1 cellular context compared by ENCODE assay signal in the genomic region with DNA sequence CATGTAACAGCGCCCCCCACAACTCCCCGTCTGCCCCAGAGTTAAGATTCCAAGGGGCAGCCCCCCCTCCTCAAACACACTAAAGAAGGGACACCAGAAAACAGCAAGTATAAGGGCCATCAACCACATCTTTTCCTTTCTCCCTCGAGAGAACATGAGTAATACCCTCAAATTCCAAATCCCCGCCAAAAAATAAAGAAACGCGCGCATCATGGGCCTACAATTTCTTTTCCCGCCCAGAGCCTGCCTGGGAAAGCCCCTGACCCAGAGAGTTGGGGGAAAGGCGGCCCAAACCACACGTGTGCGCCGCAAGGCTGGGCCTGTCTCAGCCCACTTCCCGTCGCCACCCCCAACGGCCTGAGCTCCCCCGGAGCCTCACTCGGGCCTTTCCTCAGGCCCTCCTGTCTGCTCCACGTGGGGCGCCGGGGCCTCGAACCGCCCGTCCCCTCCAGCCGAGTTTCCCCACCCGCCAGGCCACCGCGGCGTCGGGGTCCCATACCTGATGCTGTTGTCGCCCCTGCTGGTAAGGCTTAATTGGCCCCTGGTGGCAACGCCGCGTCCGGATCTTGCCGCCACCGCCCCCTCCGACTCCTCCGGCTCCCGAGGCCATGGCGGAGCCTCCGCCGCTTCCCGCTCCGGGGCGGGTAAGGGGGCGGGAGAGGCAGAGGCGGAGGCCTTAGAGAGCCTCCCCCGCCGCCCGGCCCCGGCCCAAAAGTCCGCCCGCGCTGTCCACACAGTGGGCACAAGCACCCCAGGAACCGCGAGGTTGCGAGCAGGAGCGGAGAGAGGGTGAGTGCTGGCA.
A peak's percentile ranks its signal among the peaks of the same experiment; 100 is the strongest.
TF ChIP-seq lines count a peak whose summit lies in the region.

No MANE protein-coding gene starts in this region.

TF ChIP-seq in HepG2, 621 proteins besides CTCF, POLR2A, EP300 and RAD21 (continued from another document and continues in another):
- 0 out of 2 replicates have a peak, but pooled peaks have one; percentile 7 for TF ChIP-seq ARID5B (CRISPR knock-in tag; IDR thresholded peaks at IDR 0.05)
- TF ChIP-seq KLF9 (CRISPR knock-in tag; IDR thresholded peaks at IDR 0.05; ENCODE audit: low read depth) = 0 out of 2 replicates have a peak, but pooled peaks have one; percentile 20
- TF ChIP-seq TEAD2 (CRISPR knock-in tag; IDR thresholded peaks at IDR 0.05) = 0 out of 2 replicates have a peak, but pooled peaks have one; percentile 51
- TF ChIP-seq, protein P1, sequence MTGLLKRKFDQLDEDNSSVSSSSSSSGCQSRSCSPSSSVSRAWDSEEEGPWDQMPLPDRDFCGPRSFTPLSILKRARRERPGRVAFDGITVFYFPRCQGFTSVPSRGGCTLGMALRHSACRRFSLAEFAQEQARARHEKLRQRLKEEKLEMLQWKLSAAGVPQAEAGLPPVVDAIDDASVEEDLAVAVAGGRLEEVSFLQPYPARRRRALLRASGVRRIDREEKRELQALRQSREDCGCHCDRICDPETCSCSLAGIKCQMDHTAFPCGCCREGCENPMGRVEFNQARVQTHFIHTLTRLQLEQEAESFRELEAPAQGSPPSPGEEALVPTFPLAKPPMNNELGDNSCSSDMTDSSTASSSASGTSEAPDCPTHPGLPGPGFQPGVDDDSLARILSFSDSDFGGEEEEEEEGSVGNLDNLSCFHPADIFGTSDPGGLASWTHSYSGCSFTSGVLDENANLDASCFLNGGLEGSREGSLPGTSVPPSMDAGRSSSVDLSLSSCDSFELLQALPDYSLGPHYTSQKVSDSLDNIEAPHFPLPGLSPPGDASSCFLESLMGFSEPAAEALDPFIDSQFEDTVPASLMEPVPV (CRISPR knock-in tag; IDR thresholded peaks at IDR 0.05) = no peak; the same call in 1 of the 2 replicates
- 0 out of 2 replicates have a peak, but pooled peaks have one; percentile 5 for TF ChIP-seq REL (CRISPR knock-in tag; conservative IDR thresholded peaks at IDR 0.05)
- peak; percentile 14; the same call in 1 of the 2 replicates for TF ChIP-seq SAP130 (CRISPR knock-in tag; IDR thresholded peaks at IDR 0.05; ENCODE audit: low read depth)
- TF ChIP-seq ZNF441 (CRISPR knock-in tag; IDR thresholded peaks at IDR 0.05; ENCODE audit: borderline replicate concordance) = no peak
- peak; percentile 77 for TF ChIP-seq YY1 (IDR thresholded peaks at IDR 0.05; ENCODE audit: insufficient read depth, insufficient replicate concordance, low read depth, low read length)
- 0 out of 2 replicates have a peak, but pooled peaks have one; percentile 7 for TF ChIP-seq NFYB (CRISPR knock-in tag; IDR thresholded peaks at IDR 0.05)
- peak; percentile 75 for TF ChIP-seq GZF1 (CRISPR knock-in tag; IDR thresholded peaks at IDR 0.05)
- TF ChIP-seq TFDP1 (CRISPR knock-in tag; IDR thresholded peaks at IDR 0.05; ENCODE audit: borderline replicate concordance) = peak; percentile 77; the same call in 1 of the 2 replicates
- TF ChIP-seq MTA1 (CRISPR knock-in tag; IDR thresholded peaks at IDR 0.05; ENCODE audit: borderline replicate concordance) = 0 out of 2 replicates have a peak, but pooled peaks have one; percentile 31
- no peak; the same call in none of the 2 replicates for TF ChIP-seq ZNF747 (CRISPR knock-in tag; IDR thresholded peaks at IDR 0.05; ENCODE audit: borderline replicate concordance)
- TF ChIP-seq FLYWCH1 (CRISPR knock-in tag; IDR thresholded peaks at IDR 0.05) = peak; percentile 46; the same call in 1 of the 2 replicates
- TF ChIP-seq HOXA7 (CRISPR knock-in tag; IDR thresholded peaks at IDR 0.05) = peak; percentile 74; the same call in 1 of the 2 replicates
- TF ChIP-seq GLI4 (CRISPR knock-in tag; IDR thresholded peaks at IDR 0.05; ENCODE audit: borderline replicate concordance) = 0 out of 2 replicates have a peak, but pooled peaks have one; percentile 6
- TF ChIP-seq ZNF446 (CRISPR knock-in tag; IDR thresholded peaks at IDR 0.05) = peak; percentile 80
- peak; percentile 94 for TF ChIP-seq ZNF563 (CRISPR knock-in tag; IDR thresholded peaks at IDR 0.05)
- TF ChIP-seq DMAP1 (CRISPR knock-in tag; IDR thresholded peaks at IDR 0.05) = peak; percentile 86; the same call in 1 of the 2 replicates
- peak; percentile 3; the same call in 1 of the 2 replicates for TF ChIP-seq ZNF350 (CRISPR knock-in tag; IDR thresholded peaks at IDR 0.05; ENCODE audit: borderline replicate concordance, low read depth)
- peak; percentile 94; the same call in 1 of the 2 replicates for TF ChIP-seq ZNF432 (CRISPR knock-in tag; IDR thresholded peaks at IDR 0.05; ENCODE audit: borderline replicate concordance)
- no peak; the same call in 1 of the 2 replicates for TF ChIP-seq HOXA3 (CRISPR knock-in tag; IDR thresholded peaks at IDR 0.05)
- TF ChIP-seq ZNF564 (CRISPR knock-in tag; IDR thresholded peaks at IDR 0.05) = 0 out of 2 replicates have a peak, but pooled peaks have one; percentile 44
- TF ChIP-seq ZNF383 (CRISPR knock-in tag; IDR thresholded peaks at IDR 0.05; ENCODE audit: borderline replicate concordance) = no peak
- TF ChIP-seq, protein P2, sequence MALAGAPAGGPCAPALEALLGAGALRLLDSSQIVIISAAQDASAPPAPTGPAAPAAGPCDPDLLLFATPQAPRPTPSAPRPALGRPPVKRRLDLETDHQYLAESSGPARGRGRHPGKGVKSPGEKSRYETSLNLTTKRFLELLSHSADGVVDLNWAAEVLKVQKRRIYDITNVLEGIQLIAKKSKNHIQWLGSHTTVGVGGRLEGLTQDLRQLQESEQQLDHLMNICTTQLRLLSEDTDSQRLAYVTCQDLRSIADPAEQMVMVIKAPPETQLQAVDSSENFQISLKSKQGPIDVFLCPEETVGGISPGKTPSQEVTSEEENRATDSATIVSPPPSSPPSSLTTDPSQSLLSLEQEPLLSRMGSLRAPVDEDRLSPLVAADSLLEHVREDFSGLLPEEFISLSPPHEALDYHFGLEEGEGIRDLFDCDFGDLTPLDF (CRISPR knock-in tag; IDR thresholded peaks at IDR 0.05) = peak; percentile 73; the same call in 1 of the 2 replicates
- peak; percentile 51 for TF ChIP-seq ZBTB7B (CRISPR knock-in tag; IDR thresholded peaks at IDR 0.05)
- TF ChIP-seq ZNF660 (CRISPR knock-in tag; IDR thresholded peaks at IDR 0.05; ENCODE audit: borderline replicate concordance, low read depth) = 0 out of 2 replicates have a peak, but pooled peaks have one; percentile 7
- TF ChIP-seq ZFP90 (CRISPR knock-in tag; IDR thresholded peaks at IDR 0.05; ENCODE audit: borderline replicate concordance) = peak; percentile 24; the same call in 1 of the 2 replicates
- peak; percentile 53; the same call in 1 of the 2 replicates for TF ChIP-seq ZKSCAN5 (CRISPR knock-in tag; IDR thresholded peaks at IDR 0.05)
- TF ChIP-seq, protein P3, sequence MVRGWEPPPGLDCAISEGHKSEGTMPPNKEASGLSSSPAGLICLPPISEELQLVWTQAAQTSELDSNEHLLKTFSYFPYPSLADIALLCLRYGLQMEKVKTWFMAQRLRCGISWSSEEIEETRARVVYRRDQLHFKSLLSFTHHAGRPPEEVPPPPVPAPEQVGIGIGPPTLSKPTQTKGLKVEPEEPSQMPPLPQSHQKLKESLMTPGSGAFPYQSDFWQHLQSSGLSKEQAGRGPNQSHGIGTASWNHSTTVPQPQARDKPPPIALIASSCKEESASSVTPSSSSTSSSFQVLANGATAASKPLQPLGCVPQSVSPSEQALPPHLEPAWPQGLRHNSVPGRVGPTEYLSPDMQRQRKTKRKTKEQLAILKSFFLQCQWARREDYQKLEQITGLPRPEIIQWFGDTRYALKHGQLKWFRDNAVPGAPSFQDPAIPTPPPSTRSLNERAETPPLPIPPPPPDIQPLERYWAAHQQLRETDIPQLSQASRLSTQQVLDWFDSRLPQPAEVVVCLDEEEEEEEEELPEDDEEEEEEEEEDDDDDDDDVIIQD (CRISPR knock-in tag; IDR thresholded peaks at IDR 0.05; ENCODE audit: low read depth) = peak; percentile 9; the same call in 1 of the 2 replicates
- TF ChIP-seq IKZF1 (IDR thresholded peaks at IDR 0.05) = no peak
- TF ChIP-seq ZBTB33 (CRISPR knock-in tag; IDR thresholded peaks at IDR 0.05) = 0 out of 2 replicates have a peak, but pooled peaks have one; percentile 12
- no peak for TF ChIP-seq NBN (conservative IDR thresholded peaks at IDR 0.05)
- TF ChIP-seq RXRB (CRISPR knock-in tag; IDR thresholded peaks at IDR 0.05; ENCODE audit: borderline replicate concordance) = no peak
- TF ChIP-seq, protein P4, sequence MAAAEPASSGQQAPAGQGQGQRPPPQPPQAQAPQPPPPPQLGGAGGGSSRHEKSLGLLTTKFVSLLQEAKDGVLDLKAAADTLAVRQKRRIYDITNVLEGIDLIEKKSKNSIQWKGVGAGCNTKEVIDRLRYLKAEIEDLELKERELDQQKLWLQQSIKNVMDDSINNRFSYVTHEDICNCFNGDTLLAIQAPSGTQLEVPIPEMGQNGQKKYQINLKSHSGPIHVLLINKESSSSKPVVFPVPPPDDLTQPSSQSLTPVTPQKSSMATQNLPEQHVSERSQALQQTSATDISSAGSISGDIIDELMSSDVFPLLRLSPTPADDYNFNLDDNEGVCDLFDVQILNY (CRISPR knock-in tag; conservative IDR thresholded peaks at IDR 0.05) = peak; percentile 40; the same call in 1 of the 2 replicates
